In the genomic region with DNA sequence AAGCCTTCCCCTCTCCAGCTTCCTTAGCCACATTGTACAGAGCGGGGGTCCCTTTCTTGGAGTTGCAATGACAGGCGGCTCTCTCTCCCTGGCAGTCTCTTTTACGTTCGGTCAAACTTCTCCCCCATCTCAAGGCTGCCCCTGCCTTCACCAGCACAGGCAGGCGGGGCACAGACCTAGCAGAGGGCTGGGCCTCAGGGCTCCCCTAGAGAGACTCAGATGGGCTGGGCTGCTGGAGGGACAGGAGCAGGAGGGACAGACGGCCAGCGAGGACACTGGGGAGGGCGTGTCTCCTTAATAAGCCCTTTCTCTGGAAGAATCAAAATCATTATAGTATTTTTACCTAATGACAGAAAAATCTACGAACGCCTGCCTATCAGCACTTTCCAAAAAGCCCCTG, we compare ENCODE assay signal across 26 cellular contexts.
DNase-seq lines count a peak whose midpoint lies in the region; ATAC-seq and TF ChIP-seq lines count a peak whose summit lies in the region.
"Had no signal": no experiment of that assay in that cellular context is flagged by ENCODE, and none has a peak within 500 bp of the region (broad histone marks: within the 10 kb centered on the region; RNA-seq: fewer than 3 reads in every experiment).

No MANE protein-coding gene starts in this region.

- H3K4me2 ChIP-seq in neural progenitor cell (peak overlapping the region; percentile 24), mammary epithelial cell (ENCODE audit: insufficient read depth, low read depth, low read length) (no peak overlapping the region)
- H3K4me2 ChIP-seq: PC-9 had no signal

- no peak overlapping the region for H3K4me3 ChIP-seq in neural progenitor cell
- H3K4me3 ChIP-seq in mammary epithelial cell (replicated peaks in 1 of 3; ENCODE audit: insufficient read depth in 1 of 3, low read depth in 2 of 3, low read length in 3 of 3) = no peak overlapping the region
- H3K4me3 ChIP-seq: GM12878, GM23248, PC-9 had no signal

- ATAC-seq in Right ventricle myocardium inferior (no peak), left ventricle myocardium superior (peak; percentile 29), GM18868 (IDR thresholded peaks at IDR 0.05; ENCODE audit: unreplicated experiment) (no peak), natural killer cell (no peak)

- no peak overlapping the region for H3K4me3 Mint-ChIP-seq in neural progenitor cell
- H3K4me3 Mint-ChIP-seq in natural killer cell = no peak overlapping the region

- H3K4me1 ChIP-seq in neural progenitor cell = peaks cover 47% of the 10 kb centered on the region
- H3K4me1 ChIP-seq in mammary epithelial cell (ENCODE audit: insufficient read depth, low read length) = peaks cover 5% of the 10 kb centered on the region

- in situ Hi-C loops in mammary epithelial cell (cut with MboI; ENCODE audit: low sequenced_read_pairs in 2 of 2) = no loop called here

- 88% methylated on average over 6 of the region's 10 CpGs for WGBS in mammary epithelial cell (ENCODE audit: low coverage, missing lambda C conversion rate)

- H3K9ac ChIP-seq in neural progenitor cell = no peak overlapping the region
- H3K9ac ChIP-seq in mammary epithelial cell (ENCODE audit: insufficient read depth, low read length) = no peak overlapping the region
- H3K9ac ChIP-seq: GM23248 had no signal

- peaks cover 25% of the 10 kb centered on the region for H3F3A ChIP-seq in neural progenitor cell (ENCODE audit: low read depth)

- H2AFZ ChIP-seq in neural progenitor cell (replicated peaks) = no peak overlapping the region
- no peak overlapping the region for H2AFZ ChIP-seq in mammary epithelial cell (ENCODE audit: low read depth, low read length)
- H2AFZ ChIP-seq: GM23248, PC-9 had no signal

- H3K27me3 ChIP-seq in neural progenitor cell (no peaks in the 10 kb centered on the region), mammary epithelial cell (ENCODE audit: insufficient read depth, low read length) (no peaks in the 10 kb centered on the region)

- TF ChIP-seq CTCF in neural progenitor cell (IDR thresholded peaks at IDR 0.05) (no peak), mammary epithelial cell (conservative IDR thresholded peaks at IDR 0.05 in 1 of 2, IDR thresholded peaks at IDR 0.05 in 1 of 2; ENCODE audit: extremely low read depth in 1 of 2, insufficient read depth in 1 of 2, low read depth in 1 of 2, low read length in 2 of 2) (no peak), natural killer cell (IDR thresholded peaks at IDR 0.05) (no peak)

- intact Hi-C loops in Right ventricle myocardium inferior (cut with DNase I) (loop anchor here (5.0 kb wide), 1 partner anchor 145 kb away; no protein-coding TSS in a partner anchor), cardiac septum (cut with DNase I) (no loop called here), left ventricle myocardium superior (cut with micrococcal nuclease) (no loop called here), mammary epithelial cell (cut with micrococcal nuclease) (no loop called here), natural killer cell (cut with micrococcal nuclease) (no loop called here)

- H3K27me3 Mint-ChIP-seq in neural progenitor cell (ENCODE audit: insufficient read depth, low read depth) (peaks cover 4% of the 10 kb centered on the region), natural killer cell (ENCODE audit: low read depth in 2 of 2) (peaks cover 0 to 6% of the 10 kb centered on the region in 2 donors)

- peak overlapping the region; percentile 83 for H3K27ac Mint-ChIP-seq in neural progenitor cell
- H3K27ac Mint-ChIP-seq in natural killer cell = no peak overlapping the region
- H3K27ac Mint-ChIP-seq: memory B cell had no signal

- H4K20me1 ChIP-seq in neural progenitor cell (ENCODE audit: low read depth) (no peaks in the 10 kb centered on the region), mammary epithelial cell (ENCODE audit: insufficient read depth, low read length) (no peaks in the 10 kb centered on the region)

- no peak overlapping the region for H3K27ac ChIP-seq in neural progenitor cell
- H3K27ac ChIP-seq in mammary epithelial cell (ENCODE audit: insufficient read depth, low read depth, low read length) = no peak overlapping the region
- H3K27ac ChIP-seq: 22Rv1, GM23248, PC-9 had no signal

- dilution Hi-C loops in mammary epithelial cell (cut with HindIII; ENCODE audit: low sequenced_read_pairs) = loop anchor here (5.0 kb wide), 2 partner anchors 50 to 65 kb away; no protein-coding TSS in a partner anchor

- no TSS peak for BruUV-seq in mammary epithelial cell (replicated peaks; lab: Mats Ljungman, UMichigan)

- H3K9me3 ChIP-seq in neural progenitor cell (ENCODE audit: low read depth) = no peaks in the 10 kb centered on the region
- no peaks in the 10 kb centered on the region for H3K9me3 ChIP-seq in mammary epithelial cell (replicated peaks; ENCODE audit: insufficient read depth, low read length)

- H3K36me3 ChIP-seq in neural progenitor cell = no peaks in the 10 kb centered on the region
- H3K36me3 ChIP-seq in mammary epithelial cell (ENCODE audit: insufficient read depth, low read length) = no peaks in the 10 kb centered on the region

- H3K4me1 Mint-ChIP-seq in neural progenitor cell (peaks cover 74% of the 10 kb centered on the region), natural killer cell (peaks cover 0 to 7% of the 10 kb centered on the region in 2 donors)

- DNase-seq in Right ventricle myocardium inferior (ENCODE audit: missing footprints) = peak; percentile 35
- DNase-seq in cardiac septum (ENCODE audit: low spot score) = no peak
- no peak for DNase-seq in left ventricle myocardium superior
- DNase-seq in neural progenitor cell (ENCODE audit: low spot score) = no peak
- no peak for DNase-seq in mammary epithelial cell
- DNase-seq in natural killer cell = no peak
- no peak for DNase-seq in activated gamma-delta T cell (lab: John Stamatoyannopoulos, UW)
- DNase-seq: activated CD4-positive, alpha-beta T cell treated with anti-CD3 and anti-CD28 coated beads for 48 hours; activated CD8-positive, alpha-beta memory T cell treated with anti-CD3 and anti-CD28 coated beads for 24 hours; activated effector memory CD4-positive, alpha-beta T cell treated with anti-CD3 and anti-CD28 coated beads, Interleukin-2, amount 50 U/mL, for 16 hours; CD4-positive, alpha-beta memory T cell; glutamatergic neuron; GM23248; kidney; MV-4-11; naive B cell; NCI-H1436 treated with DMSO at 0.1 percent for 48 hours; NCI-H446 treated with DMSO at 0.1 percent for 48 hours; occipital lobe; PC-9; SHP77; stimulated activated CD4-positive, alpha-beta T cell treated with anti-CD3 and anti-CD28 coated beads, Interleukin-2, amount 100 ng/mL, for 24 hours had no signal

- H3K9me3 Mint-ChIP-seq in neural progenitor cell (no peaks in the 10 kb centered on the region), natural killer cell (no peaks in the 10 kb centered on the region)
- H3K9me3 Mint-ChIP-seq: CD4-positive, alpha-beta memory T cell; memory B cell; naive B cell had no signal

- H3K79me2 ChIP-seq in neural progenitor cell (ENCODE audit: low read depth) = no peaks in the 10 kb centered on the region
- no peaks in the 10 kb centered on the region for H3K79me2 ChIP-seq in mammary epithelial cell (ENCODE audit: insufficient read depth, low read length)

- peaks cover 2% of the 10 kb centered on the region for H3K36me3 Mint-ChIP-seq in neural progenitor cell
- no peaks in the 10 kb centered on the region for H3K36me3 Mint-ChIP-seq in natural killer cell
- H3K36me3 Mint-ChIP-seq: CD4-positive, alpha-beta memory T cell; memory B cell; naive B cell had no signal

- CTCF ChIA-PET in mammary epithelial cell (lab: Charles Lee; ENCODE audit: low non-redundant PET) = no interaction called here
